ENCODE assay signal across 11 cellular contexts in the genomic region with DNA sequence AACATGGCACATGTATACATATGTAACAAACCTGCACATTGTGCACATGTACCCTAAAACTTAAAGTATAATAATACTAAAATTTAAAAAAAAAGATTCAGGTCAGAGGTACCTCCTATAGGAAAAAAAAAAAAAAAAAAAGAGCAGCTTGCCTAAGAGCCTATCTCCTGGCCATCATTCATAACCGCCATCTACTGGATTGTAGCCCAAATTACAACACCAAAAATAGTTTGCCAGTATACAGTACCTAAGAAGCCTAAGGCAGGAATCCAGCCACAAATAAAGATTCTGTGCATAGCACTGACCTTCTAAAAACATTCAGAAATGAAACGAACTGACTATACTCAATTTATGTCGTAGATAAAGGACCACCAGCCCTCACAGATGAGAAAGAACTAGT.
DNase-seq lines count a peak whose midpoint lies in the region; ATAC-seq, FAIRE-seq and TF ChIP-seq lines count a peak whose summit lies in the region.
"Had no signal": no experiment of that assay in that cellular context is flagged by ENCODE, and none has a peak within 500 bp of the region (broad histone marks: within the 10 kb centered on the region; RNA-seq: fewer than 3 reads in every experiment).

No MANE protein-coding gene starts in this region.

- H3K4me1 ChIP-seq in MM.1S (ENCODE audit: low read length): no peaks in the 10 kb centered on the region
- H3K4me1 ChIP-seq in uterus: no peaks in the 10 kb centered on the region

- no peaks in the 10 kb centered on the region for H3F3A ChIP-seq in MM.1S (ENCODE audit: insufficient read depth, low read length)

- H4K20me1 ChIP-seq in MM.1S (ENCODE audit: insufficient read depth, low read length): no peaks in the 10 kb centered on the region

- H2AFZ ChIP-seq in MM.1S (ENCODE audit: low read length): no peak overlapping the region

- no peaks in the 10 kb centered on the region for H3K9me2 ChIP-seq in MM.1S (replicated peaks; ENCODE audit: insufficient read depth, low read length)

- H3K4me2 ChIP-seq in MM.1S (ENCODE audit: low read depth, low read length): no peak overlapping the region

- no peak for FAIRE-seq in GM12892 (lab: Jason Lieb, UNC)
- FAIRE-seq: endometrium had no signal

- H3K4me3 ChIP-seq in BJ (ENCODE audit: low read depth, low read length) (no peak overlapping the region), MM.1S (ENCODE audit: low read length) (no peak overlapping the region), cardiac fibroblast (replicated peaks in 1 of 2; ENCODE audit: low read depth in 2 of 2, low read length in 2 of 2) (no peak overlapping the region), uterus (no peak overlapping the region)

- TF ChIP-seq POLR2A in uterus (IDR thresholded peaks at IDR 0.05): no peak
- no peak for TF ChIP-seq POLR2A in GM12892 (IDR thresholded peaks at IDR 0.05; ENCODE audit: low read depth, low read length)

- no peak for DNase-seq in BJ (ENCODE audit: low read depth)
- DNase-seq in MM.1S: peak; percentile 38
- DNase-seq in cardiac fibroblast (ENCODE audit: low read depth in 2 of 2): peak; percentile 48 to 54
- DNase-seq in uterus: no peak
- no peak for DNase-seq in GM12892 (ENCODE audit: insufficient read length)
- DNase-seq in ureter (ENCODE audit: low spot score): no peak
- DNase-seq in SK-N-DZ (ENCODE audit: low spot score): no peak
- DNase-seq: DMS153, NCI-H345 had no signal

- H3K27ac ChIP-seq in MM.1S (ENCODE audit: low read length) (no peak overlapping the region), uterus (no peak overlapping the region)

- H3K79me2 ChIP-seq in MM.1S (ENCODE audit: low read length): no peaks in the 10 kb centered on the region

- H3K36me3 ChIP-seq in BJ (ENCODE audit: control insufficient read depth, insufficient read depth, low read length) (no peaks in the 10 kb centered on the region), MM.1S (replicated peaks; ENCODE audit: insufficient read depth, low read length) (no peaks in the 10 kb centered on the region), uterus (peaks cover 0 to 3% of the 10 kb centered on the region in 2 donors)

- no peaks in the 10 kb centered on the region for H3K9me3 ChIP-seq in MM.1S (replicated peaks; ENCODE audit: insufficient read depth, low read length)
- peaks cover 0 to 6% of the 10 kb centered on the region in 2 donors for H3K9me3 ChIP-seq in uterus

- H3K9ac ChIP-seq in MM.1S (ENCODE audit: low read length): no peak overlapping the region

- POLR2A ChIA-PET in BJ (lab: Charles Lee): no interaction called here

- CTCF ChIA-PET in BJ (lab: Yijun Ruan, JAX): no interaction called here

- ATAC-seq in GM21515 (IDR thresholded peaks at IDR 0.05; ENCODE audit: unreplicated experiment): peak; percentile 64

- TF ChIP-seq CTCF in BJ (IDR thresholded peaks at IDR 0.05; ENCODE audit: insufficient read depth, low read depth, low read length) (0 out of 2 replicates have a peak, but pooled peaks have one; percentile 5), MM.1S (IDR thresholded peaks at IDR 0.05; ENCODE audit: low read length) (peak; percentile 48), cardiac fibroblast (IDR thresholded peaks at IDR 0.05; ENCODE audit: low read depth, low read length) (peak; percentile 30), uterus (IDR thresholded peaks at IDR 0.05) (no peak)

- intact Hi-C loops in uterus (cut with DNase I; ENCODE audit: low total_unique reads): no loop called here

- no peaks in the 10 kb centered on the region for H3K27me3 ChIP-seq in BJ (ENCODE audit: control insufficient read depth, insufficient read depth, low read length)
- H3K27me3 ChIP-seq in MM.1S (replicated peaks; ENCODE audit: insufficient read depth, low read length): no peaks in the 10 kb centered on the region
- no peaks in the 10 kb centered on the region for H3K27me3 ChIP-seq in uterus

Comparison
In these comparisons a context has a peak if more than half of its experiments do, and no peak if none do; other contexts are left out.
1. DNase-seq: peak in MM.1S (single experiment) and cardiac fibroblast (2 of 2); none in BJ (single experiment), uterus (0 of 2), GM12892 (single experiment), ureter (single experiment) and SK-N-DZ (single experiment).
2. CTCF ChIP-seq: peak in BJ (single experiment), MM.1S (single experiment) and cardiac fibroblast (single experiment); none in uterus (0 of 4).